9 cellular contexts compared by ENCODE assay signal in genomic region chr17:49218941-49219913, GRCh38. TPM values are rescaled to one million over a fixed set of nuclear protein-coding genes. Genes with fewer than 3 reads are reported as not detected.
DNase-seq lines count a peak whose midpoint lies in the region; ATAC-seq, FAIRE-seq and TF ChIP-seq lines count a peak whose summit lies in the region.
"Had no signal": no experiment of that assay in that cellular context is flagged by ENCODE, and none has a peak within 500 bp of the region (broad histone marks: within the 10 kb centered on the region; RNA-seq: fewer than 3 reads in every experiment).

No MANE protein-coding gene starts in this region.

- FAIRE-seq in D721Med (lab: Jason Lieb, UNC): no peak
- FAIRE-seq: colon had no signal

- peak; percentile 29; the same call in 1 of the 2 replicates for TF ChIP-seq RAD21 in Ishikawa (IDR thresholded peaks at IDR 0.05; ENCODE audit: low read depth)

- peak; percentile 57 for ATAC-seq in activated naive CD8-positive, alpha-beta T cell treated with anti-CD3 and anti-CD28 coated beads, Interleukin-2, amount 10 ng/mL, durations not matched to agents 7 days and 5 days (ENCODE audit: low read depth)
- peak; percentile 71 to 80 for ATAC-seq in natural killer cell treated with Interleukin-12 subunit alpha and Interleukin-12 subunit beta and Interleukin-15 and Interleukin-18, amount 100 ng/mL, for 72 hours
- ATAC-seq in HG03520 (IDR thresholded peaks at IDR 0.05; ENCODE audit: unreplicated experiment): no peak

- peaks cover 50% of the 10 kb centered on the region for H3K36me3 Mint-ChIP-seq in activated naive CD8-positive, alpha-beta T cell treated with anti-CD3 and anti-CD28 coated beads, Interleukin-2, amount 10 ng/mL, durations not matched to agents 7 days and 5 days
- H3K36me3 Mint-ChIP-seq in natural killer cell treated with Interleukin-12 subunit alpha and Interleukin-12 subunit beta and Interleukin-15 and Interleukin-18, amount 100 ng/mL, for 72 hours: no peaks in the 10 kb centered on the region

- peaks cover 66% of the 10 kb centered on the region for H3K4me1 Mint-ChIP-seq in activated naive CD8-positive, alpha-beta T cell treated with anti-CD3 and anti-CD28 coated beads, Interleukin-2, amount 10 ng/mL, durations not matched to agents 7 days and 5 days
- peaks cover 56 to 62% of the 10 kb centered on the region in 2 donors for H3K4me1 Mint-ChIP-seq in natural killer cell treated with Interleukin-12 subunit alpha and Interleukin-12 subunit beta and Interleukin-15 and Interleukin-18, amount 100 ng/mL, for 72 hours (ENCODE audit: low read depth in 2 of 2)

- peak overlapping the region; percentile 92 for H3K27ac Mint-ChIP-seq in activated naive CD8-positive, alpha-beta T cell treated with anti-CD3 and anti-CD28 coated beads, Interleukin-2, amount 10 ng/mL, durations not matched to agents 7 days and 5 days
- peak overlapping the region; percentile 79 to 85 for H3K27ac Mint-ChIP-seq in natural killer cell treated with Interleukin-12 subunit alpha and Interleukin-12 subunit beta and Interleukin-15 and Interleukin-18, amount 100 ng/mL, for 72 hours

- no peak for DNase-seq in D721Med (ENCODE audit: insufficient read length, low spot score)
- DNase-seq in activated naive CD8-positive, alpha-beta T cell treated with anti-CD3 and anti-CD28 coated beads, Interleukin-2, amount 10 ng/mL, durations not matched to agents 7 days and 5 days: peak; percentile 85
- peak; percentile 76 for DNase-seq in natural killer cell treated with Interleukin-12 subunit alpha and Interleukin-12 subunit beta and Interleukin-15 and Interleukin-18, amount 100 ng/mL, for 72 hours (ENCODE audit: low spot score)
- DNase-seq in HK-2 (ENCODE audit: unreplicated experiment): no peak
- DNase-seq in NCI-H2107 (lab: John Stamatoyannopoulos, UW): no peak
- no peak for DNase-seq in glomerular visceral epithelial cell (ENCODE audit: extremely low spot score)

- TF ChIP-seq CTCF in D721Med (IDR thresholded peaks at IDR 0.05; ENCODE audit: insufficient read depth, missing control alignments): peak; percentile 38

- no peaks in the 10 kb centered on the region for H3K9me3 Mint-ChIP-seq in activated naive CD8-positive, alpha-beta T cell treated with anti-CD3 and anti-CD28 coated beads, Interleukin-2, amount 10 ng/mL, durations not matched to agents 7 days and 5 days
- no peaks in the 10 kb centered on the region for H3K9me3 Mint-ChIP-seq in natural killer cell treated with Interleukin-12 subunit alpha and Interleukin-12 subunit beta and Interleukin-15 and Interleukin-18, amount 100 ng/mL, for 72 hours

- peak overlapping the region; percentile 85 for H3K4me3 Mint-ChIP-seq in activated naive CD8-positive, alpha-beta T cell treated with anti-CD3 and anti-CD28 coated beads, Interleukin-2, amount 10 ng/mL, durations not matched to agents 7 days and 5 days
- peak overlapping the region; percentile 82 for H3K4me3 Mint-ChIP-seq in natural killer cell treated with Interleukin-12 subunit alpha and Interleukin-12 subunit beta and Interleukin-15 and Interleukin-18, amount 100 ng/mL, for 72 hours

- POLR2A ChIA-PET in activated naive CD8-positive, alpha-beta T cell treated with anti-CD3 and anti-CD28 coated beads, Interleukin-2, amount 10 ng/mL, durations not matched to agents 7 days and 5 days (lab: Charles Lee): interaction anchor here (0.6 to 5.6 kb wide), 18 partner anchors 7 to 1559 kb away, joined by 3 to 86 read pairs (median 4); partner anchors contain the start of genes ABI3, ATP5MC1, GNGT2 and PHOSPHO1

- H3K27me3 Mint-ChIP-seq in activated naive CD8-positive, alpha-beta T cell treated with anti-CD3 and anti-CD28 coated beads, Interleukin-2, amount 10 ng/mL, durations not matched to agents 7 days and 5 days: no peaks in the 10 kb centered on the region
- H3K27me3 Mint-ChIP-seq in natural killer cell treated with Interleukin-12 subunit alpha and Interleukin-12 subunit beta and Interleukin-15 and Interleukin-18, amount 100 ng/mL, for 72 hours: no peaks in the 10 kb centered on the region

- TF ChIP-seq EP300 in Ishikawa (IDR thresholded peaks at IDR 0.05; ENCODE audit: borderline replicate concordance): no peak

TF ChIP-seq in Ishikawa, 13 proteins besides CTCF, POLR2A, EP300 and RAD21:
- no peak for TF ChIP-seq TEAD4 (IDR thresholded peaks at IDR 0.05)
- TF ChIP-seq MAX (IDR thresholded peaks at IDR 0.05): no peak
- no peak for TF ChIP-seq USF1 (IDR thresholded peaks at IDR 0.05)
- TF ChIP-seq EGR1 (IDR thresholded peaks at IDR 0.05): no peak
- no peak for TF ChIP-seq CEBPB (IDR thresholded peaks at IDR 0.05)
- no peak for TF ChIP-seq ZBTB7A (IDR thresholded peaks at IDR 0.05; ENCODE audit: low read depth)
- no peak for TF ChIP-seq CREB1 (IDR thresholded peaks at IDR 0.05; ENCODE audit: low read depth)
- no peak for TF ChIP-seq TAF1 (IDR thresholded peaks at IDR 0.05; ENCODE audit: low read depth)
- TF ChIP-seq TCF12 (IDR thresholded peaks at IDR 0.05; ENCODE audit: low read depth): no peak
- no peak for TF ChIP-seq YY1 (IDR thresholded peaks at IDR 0.05; ENCODE audit: low read depth)
- no peak for TF ChIP-seq REST (IDR thresholded peaks at IDR 0.05; ENCODE audit: low read depth)
- no peak for TF ChIP-seq NFIC (IDR thresholded peaks at IDR 0.05)
- no peak for TF ChIP-seq FOXM1 (IDR thresholded peaks at IDR 0.05; ENCODE audit: borderline replicate concordance, low read depth)

RNA-seq across cellular contexts. Expression of gene ABI3, which starts 8.7 kb away (rescaled TPM):
- 10 to 100 TPM; 86.4 to 86.7 TPM for total RNA-seq in activated naive CD8-positive, alpha-beta T cell treated with anti-CD3 and anti-CD28 coated beads, Interleukin-2, amount 10 ng/mL, durations not matched to agents 7 days and 5 days
- 10 to 100 TPM; 26.9 to 54.1 TPM for total RNA-seq in natural killer cell treated with Interleukin-12 subunit alpha and Interleukin-12 subunit beta and Interleukin-15 and Interleukin-18, amount 100 ng/mL, for 72 hours

RNA-seq across cellular contexts. Expression of gene GNGT2, which starts 8.9 kb away (rescaled TPM):
- total RNA-seq in activated naive CD8-positive, alpha-beta T cell treated with anti-CD3 and anti-CD28 coated beads, Interleukin-2, amount 10 ng/mL, durations not matched to agents 7 days and 5 days: 10 to 100 TPM; 27.9 to 34.2 TPM
- 10 to 100 TPM; 15.3 to 19.6 TPM for total RNA-seq in natural killer cell treated with Interleukin-12 subunit alpha and Interleukin-12 subunit beta and Interleukin-15 and Interleukin-18, amount 100 ng/mL, for 72 hours

RNA-seq across cellular contexts. Expression of gene PHOSPHO1, which starts 11.4 kb away (rescaled TPM):
- not detected for total RNA-seq in activated naive CD8-positive, alpha-beta T cell treated with anti-CD3 and anti-CD28 coated beads, Interleukin-2, amount 10 ng/mL, durations not matched to agents 7 days and 5 days
- total RNA-seq in natural killer cell treated with Interleukin-12 subunit alpha and Interleukin-12 subunit beta and Interleukin-15 and Interleukin-18, amount 100 ng/mL, for 72 hours: not detected

Comparison
In these comparisons a context has a peak if more than half of its experiments do, and no peak if none do; other contexts are left out.
1. DNase-seq: peak in activated naive CD8-positive, alpha-beta T cell treated with anti-CD3 and anti-CD28 coated beads, Interleukin-2, amount 10 ng/mL, durations not matched to agents 7 days and 5 days (single experiment) and natural killer cell treated with Interleukin-12 subunit alpha and Interleukin-12 subunit beta and Interleukin-15 and Interleukin-18, amount 100 ng/mL, for 72 hours (single experiment); none in D721Med (single experiment), HK-2 (single experiment), NCI-H2107 (single experiment) and glomerular visceral epithelial cell (single experiment).